In genomic region chr3:153977148-153977547, GRCh38 we compare ENCODE assay signal across 15 cellular contexts.
DNase-seq lines count a peak whose midpoint lies in the region; ATAC-seq and TF ChIP-seq lines count a peak whose summit lies in the region.
"Had no signal": no experiment of that assay in that cellular context is flagged by ENCODE, and none has a peak within 500 bp of the region (broad histone marks: within the 10 kb centered on the region; RNA-seq: fewer than 3 reads in every experiment).

No MANE protein-coding gene starts in this region.

- no peaks in the 10 kb centered on the region for H3K36me3 Mint-ChIP-seq in MCF 10A (ENCODE audit: insufficient read depth, unreplicated experiment)
- no peaks in the 10 kb centered on the region for H3K36me3 Mint-ChIP-seq in endothelial cell (ENCODE audit: low read depth, unreplicated experiment)
- no peaks in the 10 kb centered on the region for H3K36me3 Mint-ChIP-seq in natural killer cell
- H3K36me3 Mint-ChIP-seq: activated naive CD8-positive, alpha-beta T cell; memory B cell; stimulated activated memory B cell treated with anti-CD40 and anti-IgM and Interleukin-4, amounts not matched to agents 10 μg/mL and 1 μg/mL and 100 μg/mL, for 72 hours had no signal

- H3K4me1 Mint-ChIP-seq in MCF 10A (ENCODE audit: insufficient read depth, unreplicated experiment) (peaks cover 13% of the 10 kb centered on the region), endothelial cell (ENCODE audit: unreplicated experiment) (no peaks in the 10 kb centered on the region), natural killer cell (no peaks in the 10 kb centered on the region)
- H3K4me1 Mint-ChIP-seq: memory B cell; stimulated activated memory B cell treated with anti-CD40 and anti-IgM and Interleukin-4, amounts not matched to agents 10 μg/mL and 1 μg/mL and 100 μg/mL, for 72 hours had no signal

- H3K27ac Mint-ChIP-seq in MCF 10A (ENCODE audit: low read depth, unreplicated experiment) (no peak overlapping the region), endothelial cell (ENCODE audit: unreplicated experiment) (no peak overlapping the region), natural killer cell (no peak overlapping the region)
- H3K27ac Mint-ChIP-seq: activated naive CD8-positive, alpha-beta T cell; memory B cell; stimulated activated memory B cell treated with anti-CD40 and anti-IgM and Interleukin-4, amounts not matched to agents 10 μg/mL and 1 μg/mL and 100 μg/mL, for 72 hours had no signal

- H3K4me3 Mint-ChIP-seq in MCF 10A (ENCODE audit: unreplicated experiment) (no peak overlapping the region), endothelial cell (ENCODE audit: unreplicated experiment) (no peak overlapping the region), natural killer cell (no peak overlapping the region)
- H3K4me3 Mint-ChIP-seq: activated naive CD8-positive, alpha-beta T cell; memory B cell; stimulated activated memory B cell treated with anti-CD40 and anti-IgM and Interleukin-4, amounts not matched to agents 10 μg/mL and 1 μg/mL and 100 μg/mL, for 72 hours had no signal

- intact Hi-C loops in MCF 10A (cut with micrococcal nuclease): loop anchor here (10.0 kb wide), 1 partner anchor 382 kb away; no protein-coding TSS in a partner anchor
- intact Hi-C loops in natural killer cell (cut with micrococcal nuclease): no loop called here

- ATAC-seq in foreskin keratinocyte: peak; percentile 31
- ATAC-seq in omental fat pad (ENCODE audit: low FRiP score): peak; percentile 82
- no peak for ATAC-seq in stimulated activated naive CD8-positive, alpha-beta T cell treated with anti-CD3 and anti-CD28 coated beads, Interleukin-15, Interleukin-2, amounts not matched to agents 100 U/mL and 50 U/mL, for 24 hours
- no peak for ATAC-seq in natural killer cell
- ATAC-seq: K562; stimulated activated memory B cell treated with anti-CD40 and anti-IgM and Interleukin-4, amounts not matched to agents 10 μg/mL and 1 μg/mL and 100 μg/mL, for 72 hours had no signal

- TF ChIP-seq CTCF in MCF 10A (IDR thresholded peaks at IDR 0.05; ENCODE audit: unreplicated experiment) (no peak), foreskin keratinocyte (conservative IDR thresholded peaks at IDR 0.05) (no peak), omental fat pad (IDR thresholded peaks at IDR 0.05) (no peak), endothelial cell (IDR thresholded peaks at IDR 0.05; ENCODE audit: unreplicated experiment) (no peak), natural killer cell (IDR thresholded peaks at IDR 0.05) (no peak)

- POLR2A ChIA-PET in MCF 10A (lab: Yijun Ruan, JAX): no interaction called here

- H3K27me3 ChIP-seq in foreskin keratinocyte: no peaks in the 10 kb centered on the region

- no peak overlapping the region for H3K27ac ChIP-seq in foreskin keratinocyte

- H3K9me3 Mint-ChIP-seq in MCF 10A (ENCODE audit: unreplicated experiment): no peaks in the 10 kb centered on the region
- H3K9me3 Mint-ChIP-seq in endothelial cell (ENCODE audit: unreplicated experiment): no peaks in the 10 kb centered on the region
- no peaks in the 10 kb centered on the region for H3K9me3 Mint-ChIP-seq in natural killer cell
- H3K9me3 Mint-ChIP-seq: stimulated activated memory B cell treated with anti-CD40 and anti-IgM and Interleukin-4, amounts not matched to agents 10 μg/mL and 1 μg/mL and 100 μg/mL, for 72 hours had no signal

- H3K27me3 Mint-ChIP-seq in MCF 10A (ENCODE audit: insufficient read depth, unreplicated experiment) (no peaks in the 10 kb centered on the region), endothelial cell (ENCODE audit: unreplicated experiment) (peaks cover 2% of the 10 kb centered on the region), natural killer cell (ENCODE audit: low read depth in 2 of 2) (peaks cover 0 to 3% of the 10 kb centered on the region in 2 donors)
- H3K27me3 Mint-ChIP-seq: stimulated activated memory B cell treated with anti-CD40 and anti-IgM and Interleukin-4, amounts not matched to agents 10 μg/mL and 1 μg/mL and 100 μg/mL, for 72 hours had no signal

- DNase-seq in COR-L47 (lab: John Stamatoyannopoulos, UW): peak; percentile 52
- peak; percentile 29 for DNase-seq in MCF 10A (ENCODE audit: unreplicated experiment)
- no peak for DNase-seq in foreskin keratinocyte
- DNase-seq in omental fat pad (ENCODE audit: low spot score): no peak
- no peak for DNase-seq in stimulated activated naive CD8-positive, alpha-beta T cell treated with anti-CD3 and anti-CD28 coated beads, Interleukin-15, Interleukin-2, amounts not matched to agents 100 U/mL and 50 U/mL, for 24 hours
- DNase-seq in endothelial cell (ENCODE audit: low spot score): no peak
- DNase-seq in DMS53 (lab: John Stamatoyannopoulos, UW): no peak
- no peak for DNase-seq in natural killer cell
- DNase-seq: DMS79; NCI-H146; stimulated activated CD4-positive, alpha-beta T cell treated with anti-CD3 and anti-CD28 coated beads, Interleukin-4, amount 100 ng/mL, for 1 hour had no signal

- CTCF ChIA-PET in MCF 10A (lab: Yijun Ruan, JAX): interaction anchor here (0.6 to 0.7 kb wide), 3 partner anchors 683 to 1829 kb away, joined by 3 read pairs; no protein-coding TSS in a partner anchor

- no peaks in the 10 kb centered on the region for H3K4me1 ChIP-seq in foreskin keratinocyte

- BruUV-seq in MCF 10A (replicated peaks; lab: Mats Ljungman, UMichigan): no TSS peak

Comparison
In these comparisons a context has a peak if more than half of its experiments do, and no peak if none do; other contexts are left out.
1. DNase-seq: peak in COR-L47 (single experiment) and MCF 10A (single experiment); none in foreskin keratinocyte (0 of 2), omental fat pad (single experiment), stimulated activated naive CD8-positive, alpha-beta T cell treated with anti-CD3 and anti-CD28 coated beads, Interleukin-15, Interleukin-2, amounts not matched to agents 100 U/mL and 50 U/mL, for 24 hours (single experiment), endothelial cell (single experiment), DMS53 (single experiment) and natural killer cell (single experiment).
2. ATAC-seq: peak in foreskin keratinocyte (single experiment) and omental fat pad (single experiment); none in stimulated activated naive CD8-positive, alpha-beta T cell treated with anti-CD3 and anti-CD28 coated beads, Interleukin-15, Interleukin-2, amounts not matched to agents 100 U/mL and 50 U/mL, for 24 hours (single experiment) and natural killer cell (0 of 3).